Comparison of ENCODE assay signal across 1 cellular context in the genomic region with DNA sequence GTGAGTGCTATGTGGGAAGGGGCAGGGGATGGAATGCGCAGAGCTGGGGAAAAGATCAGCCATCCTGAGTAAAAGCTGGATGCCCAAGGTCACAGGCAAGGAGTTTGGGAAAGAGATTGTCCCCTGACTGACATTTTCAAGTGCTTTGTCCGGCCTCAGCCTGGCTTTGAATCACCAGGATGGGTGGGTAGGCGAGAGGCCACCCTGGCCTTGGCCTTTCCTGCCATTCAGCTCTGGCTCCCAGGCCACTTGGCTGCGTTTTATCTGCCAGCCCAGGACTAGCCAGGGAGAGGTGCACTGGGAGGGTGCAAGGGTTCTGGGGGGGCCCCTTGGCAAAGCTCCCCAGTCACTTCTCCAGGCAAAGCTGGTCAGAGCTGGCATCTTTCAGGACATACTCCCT.
TF ChIP-seq lines count a peak whose summit lies in the region.

No MANE protein-coding gene starts in this region.

TF ChIP-seq in K562, 482 proteins besides CTCF, POLR2A, EP300 and RAD21:
- TF ChIP-seq ZNF324 (CRISPR knock-in tag; IDR thresholded peaks at IDR 0.05) (no peak), ELF4 (CRISPR knock-in tag; IDR thresholded peaks at IDR 0.05) (0 out of 2 replicates have a peak, but pooled peaks have one; percentile 20)
